Comparison of ENCODE assay signal across 8 cellular contexts in genomic region chr17:7306911-7307685, GRCh38. TPM values are rescaled to one million over a fixed set of nuclear protein-coding genes. Genes with fewer than 3 reads are reported as not detected.
DNase-seq lines count a peak whose midpoint lies in the region; ATAC-seq and TF ChIP-seq lines count a peak whose summit lies in the region.

TSS of gene EIF5A (plus strand) at chr17:7307628. CDS start at chr17:7309636, 2,008 bp downstream.

- no peak for TF ChIP-seq CTCF in left lung (IDR thresholded peaks at IDR 0.05)

- peaks cover 4 to 30% of the 10 kb centered on the region in 2 donors for H3K36me3 ChIP-seq in left lung

- peak within 1 kb of the TSS; percentile 96 for H3K27ac ChIP-seq in left lung

- intact Hi-C loops in dendritic cell treated with granulocyte-macrophage colony-stimulating factor and Interleukin-4, amounts not matched to agents 40 ng/mL and 50 ng/mL, for 4 days (cut with micrococcal nuclease), result loop anchor here (5.0 kb wide), 1 partner anchor 55 kb away; the partner anchor contains the start of genes CTDNEP1 and ELP5
- intact Hi-C loops in left lung (cut with DNase I), result no loop called here

- peak within 1 kb of the TSS; percentile 94 for H3K4me3 Mint-ChIP-seq in dendritic cell treated with granulocyte-macrophage colony-stimulating factor and Interleukin-4, amounts not matched to agents 40 ng/mL and 50 ng/mL, for 4 days

- peaks cover 44% of the 10 kb centered on the region for H3K36me3 Mint-ChIP-seq in dendritic cell treated with granulocyte-macrophage colony-stimulating factor and Interleukin-4, amounts not matched to agents 40 ng/mL and 50 ng/mL, for 4 days (ENCODE audit: low read depth)

- no peaks in the 10 kb centered on the region for H3K9me3 ChIP-seq in left lung

- ATAC-seq in GM19372 (IDR thresholded peaks at IDR 0.05; ENCODE audit: low read depth, unreplicated experiment) (peak; percentile 64), HG03558 (IDR thresholded peaks at IDR 0.05; ENCODE audit: extremely low read depth, unreplicated experiment) (peak; percentile 42), left lung (peak; percentile 87)

- H3K9me3 Mint-ChIP-seq in dendritic cell treated with granulocyte-macrophage colony-stimulating factor and Interleukin-4, amounts not matched to agents 40 ng/mL and 50 ng/mL, for 4 days, result no peaks in the 10 kb centered on the region

- peak within 1 kb of the TSS; percentile 89 to 97 for H3K4me3 ChIP-seq in left lung

- H3K4me1 ChIP-seq in left lung, result peaks cover 17 to 37% of the 10 kb centered on the region in 2 donors

- no peaks in the 10 kb centered on the region for H3K27me3 ChIP-seq in left lung

- H3K27me3 Mint-ChIP-seq in dendritic cell treated with granulocyte-macrophage colony-stimulating factor and Interleukin-4, amounts not matched to agents 40 ng/mL and 50 ng/mL, for 4 days, result no peaks in the 10 kb centered on the region

- H3K27ac Mint-ChIP-seq in dendritic cell treated with granulocyte-macrophage colony-stimulating factor and Interleukin-4, amounts not matched to agents 40 ng/mL and 50 ng/mL, for 4 days, result peak within 1 kb of the TSS; percentile 95

- DNase-seq in C1 segment of cervical spinal cord (lab: John Stamatoyannopoulos, UW) (peak; percentile 94 to 100 (median 99)), NCI-H774 (lab: John Stamatoyannopoulos, UW) (peak; percentile 92), left lung (peak; percentile 100)
- DNase-seq in activated CD4-positive, alpha-beta T cell treated with anti-CD3 and anti-CD28 coated beads, Interleukin-2, amount 50 U/mL, for 4 hours, result peak; percentile 100
- peak; percentile 100 for DNase-seq in stimulated activated CD4-positive, alpha-beta T cell treated with anti-CD3 and anti-CD28 coated beads, Interleukin-2, amount 100 ng/mL, for 48 hours

- H3K4me1 Mint-ChIP-seq in dendritic cell treated with granulocyte-macrophage colony-stimulating factor and Interleukin-4, amounts not matched to agents 40 ng/mL and 50 ng/mL, for 4 days (ENCODE audit: low read depth), result peaks cover 35% of the 10 kb centered on the region

RNA-seq across cellular contexts. Expression of gene EIF5A, which starts in this region (rescaled TPM):
- 100 to 1,000 TPM; 307 to 622 TPM for total RNA-seq in left lung

Comparison
In these comparisons a context has a peak if more than half of its experiments do, and no peak if none do; other contexts are left out.
1. Peak in every context shown above with its lines: DNase-seq, ATAC-seq, H3K4me3 ChIP-seq and H3K27ac ChIP-seq.